ENCODE assay signal across 18 cellular contexts in genomic region chr17:62787358-62787757, GRCh38. TPM values are rescaled to one million over a fixed set of nuclear protein-coding genes. Genes with fewer than 3 reads are reported as not detected.
A peak's percentile ranks its signal among the peaks of the same experiment; 100 is the strongest.
DNase-seq lines count a peak whose midpoint lies in the region; ATAC-seq, FAIRE-seq and TF ChIP-seq lines count a peak whose summit lies in the region.
"Had no signal": no experiment of that assay in that cellular context is flagged by ENCODE, and none has a peak within 500 bp of the region (broad histone marks: within the 10 kb centered on the region; RNA-seq: fewer than 3 reads in every experiment).

No MANE protein-coding gene starts in this region.

- TF ChIP-seq RAD21 in HepG2 (CRISPR knock-in tag; IDR thresholded peaks at IDR 0.05): no peak

- in situ Hi-C loops in GM23248 (cut with MboI): no loop called here
- in situ Hi-C loops in brain microvascular endothelial cell (cut with HindIII; ENCODE audit: low pct_ligation_motif_present, low sequenced_read_pairs): no loop called here
- in situ Hi-C loops in HepG2 (cut with HindIII; ENCODE audit: extremely low pct_ligation_motif_present, low pct_unique_long_range_greater_than_20kb): no loop called here

- DNase-seq in GM23248: no peak
- peak in 1 of 2 experiments; percentile 91 for DNase-seq in PC-9
- peak; percentile 40 for DNase-seq in brain microvascular endothelial cell
- DNase-seq in activated T-helper 1 cell treated with anti-CD3 and anti-CD28 coated beads, Interleukin-12 subunit alpha, Interleukin-12 subunit beta, Interleukin-2, Interleukin-4 antibody, amounts not matched to agents 30 ng/mL and 10 ng/mL and 1 ng/mL, durations not matched to agents 14 hours and 24 hours and 36 hours (ENCODE audit: low spot score): no peak
- no peak for DNase-seq in HepG2 (ENCODE audit: low spot score)
- DNase-seq in NCI-H748 treated with DMSO at 0.1 percent for 48 hours (lab: John Stamatoyannopoulos, UW): no peak
- DNase-seq: ACHN, COR-L47, KBM-7, NCI-H1436 treated with DMSO at 0.1 percent for 48 hours, NCI-H2029 treated with DMSO at 0.1 percent for 48 hours, NCI-H2171 treated with DMSO at 0.1 percent for 48 hours, NCI-H510A, NCI-H82 had no signal

- peaks cover 11% of the 10 kb centered on the region for H3K27me3 Mint-ChIP-seq in activated T-helper 1 cell treated with anti-CD3 and anti-CD28 coated beads, Interleukin-12 subunit alpha, Interleukin-12 subunit beta, Interleukin-2, Interleukin-4 antibody, amounts not matched to agents 30 ng/mL and 10 ng/mL and 1 ng/mL, durations not matched to agents 14 hours and 24 hours and 36 hours (ENCODE audit: insufficient read depth)

- H3F3A ChIP-seq in GM23248 (ENCODE audit: insufficient read depth) (peaks cover 26% of the 10 kb centered on the region), PC-9 (ENCODE audit: insufficient read depth, low read depth) (peaks cover 54% of the 10 kb centered on the region)

- no peaks in the 10 kb centered on the region for H3K36me3 Mint-ChIP-seq in activated T-helper 1 cell treated with anti-CD3 and anti-CD28 coated beads, Interleukin-12 subunit alpha, Interleukin-12 subunit beta, Interleukin-2, Interleukin-4 antibody, amounts not matched to agents 30 ng/mL and 10 ng/mL and 1 ng/mL, durations not matched to agents 14 hours and 24 hours and 36 hours (ENCODE audit: low read depth)

- no peaks in the 10 kb centered on the region for H3K9me3 ChIP-seq in GM23248 (ENCODE audit: low read depth)
- peaks cover 8% of the 10 kb centered on the region; the same call in 1 of the 2 replicates for H3K9me3 ChIP-seq in PC-9 (ENCODE audit: insufficient read depth, low read depth)
- no peaks in the 10 kb centered on the region for H3K9me3 ChIP-seq in parathyroid adenoma (ENCODE audit: control insufficient read depth, low read length)
- no peaks in the 10 kb centered on the region for H3K9me3 ChIP-seq in HepG2 (ENCODE audit: low read length)
- H3K9me3 ChIP-seq: HAP-1 had no signal

- no peak for FAIRE-seq in HepG2 (lab: Jason Lieb, UNC)
- FAIRE-seq: GM19239 had no signal

- no peak overlapping the region for H3K27ac Mint-ChIP-seq in activated T-helper 1 cell treated with anti-CD3 and anti-CD28 coated beads, Interleukin-12 subunit alpha, Interleukin-12 subunit beta, Interleukin-2, Interleukin-4 antibody, amounts not matched to agents 30 ng/mL and 10 ng/mL and 1 ng/mL, durations not matched to agents 14 hours and 24 hours and 36 hours

- WGBS in GM23248 (ENCODE audit: low coverage in 1 of 2, low lambda C conversion rate in 2 of 2, missing lambda C conversion rate in 2 of 2), 2 experiments: 76 to 86% methylated on average over 2 of the region's 2 CpGs
- WGBS in HepG2 (ENCODE audit: low lambda C conversion rate): 4% methylated on average over 2 of the region's 2 CpGs

- H3K9ac ChIP-seq in GM23248 (no peak overlapping the region), parathyroid adenoma (no peak overlapping the region), HepG2 (ENCODE audit: insufficient read depth, low read depth, low read length) (no peak overlapping the region)

- BruUV-seq in PC-9 (replicated peaks; lab: Mats Ljungman, UMichigan) (no TSS peak), HepG2 (replicated peaks; lab: Mats Ljungman, UMichigan) (no TSS peak)

- H3K4me1 Mint-ChIP-seq in activated T-helper 1 cell treated with anti-CD3 and anti-CD28 coated beads, Interleukin-12 subunit alpha, Interleukin-12 subunit beta, Interleukin-2, Interleukin-4 antibody, amounts not matched to agents 30 ng/mL and 10 ng/mL and 1 ng/mL, durations not matched to agents 14 hours and 24 hours and 36 hours (ENCODE audit: low read depth): no peaks in the 10 kb centered on the region

- H3K4me2 ChIP-seq in GM23248 (ENCODE audit: unreplicated experiment) (peak overlapping the region; percentile 13), PC-9 (peak overlapping the region; percentile 38), parathyroid adenoma (ENCODE audit: low read length) (no peak overlapping the region), HepG2 (ENCODE audit: low read depth, low read length) (no peak overlapping the region)

- no peak overlapping the region for H2AFZ ChIP-seq in GM23248
- no peak overlapping the region for H2AFZ ChIP-seq in PC-9
- H2AFZ ChIP-seq in parathyroid adenoma: peak overlapping the region; percentile 5
- no peak overlapping the region for H2AFZ ChIP-seq in HepG2 (ENCODE audit: low read length)

- H3K27me3 ChIP-seq in GM23248 (replicated peaks; ENCODE audit: insufficient read depth): no peaks in the 10 kb centered on the region
- H3K27me3 ChIP-seq in PC-9 (ENCODE audit: insufficient read depth, low read depth): no peaks in the 10 kb centered on the region
- no peaks in the 10 kb centered on the region for H3K27me3 ChIP-seq in brain microvascular endothelial cell (replicated peaks)
- no peaks in the 10 kb centered on the region for H3K27me3 ChIP-seq in parathyroid adenoma (ENCODE audit: control insufficient read depth, insufficient read depth, low read length)
- 0 out of 5 replicates have a peak, but pooled peaks cover 0 to 5% of the 10 kb centered on the region in 2 experiments for H3K27me3 ChIP-seq in HepG2 (ENCODE audit: control insufficient read depth in 1 of 2, insufficient read depth in 2 of 2, low read length in 2 of 2)

- H3K36me3 ChIP-seq in GM23248 (ENCODE audit: low read depth) (no peaks in the 10 kb centered on the region), PC-9 (ENCODE audit: low read depth) (peaks cover 4% of the 10 kb centered on the region; the same call in 1 of the 2 replicates), brain microvascular endothelial cell (replicated peaks) (no peaks in the 10 kb centered on the region), parathyroid adenoma (ENCODE audit: control insufficient read depth, insufficient read depth, low read length) (no peaks in the 10 kb centered on the region), HepG2 (replicated peaks in 1 of 2; ENCODE audit: control insufficient read depth in 1 of 2, insufficient read depth in 2 of 2, low read length in 2 of 2) (no peaks in the 10 kb centered on the region)
- H3K36me3 ChIP-seq: HAP-1 had no signal

- no peak overlapping the region for H3K4me3 ChIP-seq in GM23248
- no peak overlapping the region for H3K4me3 ChIP-seq in PC-9
- no peak overlapping the region for H3K4me3 ChIP-seq in brain microvascular endothelial cell (ENCODE audit: low read depth, low read length)
- no peak overlapping the region for H3K4me3 ChIP-seq in parathyroid adenoma (ENCODE audit: low read depth, low read length)
- H3K4me3 ChIP-seq in HepG2 (replicated peaks in 1 of 3; ENCODE audit: insufficient read depth in 1 of 3, low read depth in 2 of 3, low read length in 3 of 3): no peak overlapping the region
- H3K4me3 ChIP-seq: HAP-1 had no signal

- H3K9me2 ChIP-seq in GM23248 (ENCODE audit: insufficient read depth) (no peaks in the 10 kb centered on the region), PC-9 (ENCODE audit: insufficient read depth) (no peaks in the 10 kb centered on the region)

- no peak for TF ChIP-seq EP300 in HepG2 (IDR thresholded peaks at IDR 0.05; ENCODE audit: low read depth in 2 of 2, low read length in 2 of 2)
- TF ChIP-seq EP300 in HepG2 (CRISPR knock-in tag; IDR thresholded peaks at IDR 0.05; ENCODE audit: borderline replicate concordance): no peak

- peaks cover 4% of the 10 kb centered on the region for H3K9me3 Mint-ChIP-seq in activated T-helper 1 cell treated with anti-CD3 and anti-CD28 coated beads, Interleukin-12 subunit alpha, Interleukin-12 subunit beta, Interleukin-2, Interleukin-4 antibody, amounts not matched to agents 30 ng/mL and 10 ng/mL and 1 ng/mL, durations not matched to agents 14 hours and 24 hours and 36 hours

- ATAC-seq in HepG2: no peak

- H4K20me1 ChIP-seq in GM23248 (ENCODE audit: insufficient read depth): no peaks in the 10 kb centered on the region
- no peaks in the 10 kb centered on the region for H4K20me1 ChIP-seq in PC-9 (ENCODE audit: insufficient read depth)
- H4K20me1 ChIP-seq in HepG2 (ENCODE audit: insufficient read depth, low read length): no peaks in the 10 kb centered on the region

- POLR2A ChIA-PET in PC-9 (lab: Charles Lee; ENCODE audit: unreplicated experiment): interaction anchor here (0.7 kb wide), 1 partner anchor 90 kb away, joined by 5 read pairs; no protein-coding TSS in a partner anchor
- POLR2A ChIA-PET in HepG2 (lab: Yijun Ruan, JAX): no interaction called here

- CTCF ChIA-PET in PC-9 (lab: Charles Lee) (interaction anchor here (0.6 to 0.7 kb wide), 2 partner anchors 13 to 105 kb away, joined by 3 to 4 read pairs; no protein-coding TSS in a partner anchor), HepG2 (lab: Yijun Ruan, JAX; ENCODE audit: low intra/inter-chr PET ratio, low total read pairs) (no interaction called here)

- H3K79me2 ChIP-seq in GM23248 (ENCODE audit: insufficient read depth) (no peaks in the 10 kb centered on the region), PC-9 (ENCODE audit: low read depth) (no peaks in the 10 kb centered on the region), parathyroid adenoma (no peaks in the 10 kb centered on the region), HepG2 (ENCODE audit: insufficient read depth, low read length) (no peaks in the 10 kb centered on the region)

- H3K4me3 Mint-ChIP-seq in activated T-helper 1 cell treated with anti-CD3 and anti-CD28 coated beads, Interleukin-12 subunit alpha, Interleukin-12 subunit beta, Interleukin-2, Interleukin-4 antibody, amounts not matched to agents 30 ng/mL and 10 ng/mL and 1 ng/mL, durations not matched to agents 14 hours and 24 hours and 36 hours: no peak overlapping the region

- intact Hi-C loops in PC-9 (cut with micrococcal nuclease; ENCODE audit: unreplicated experiment) (no loop called here), HepG2 (cut with micrococcal nuclease; ENCODE audit: unreplicated experiment) (no loop called here)
- intact Hi-C loops in activated T-helper 1 cell treated with anti-CD3 and anti-CD28 coated beads, Interleukin-12 subunit alpha, Interleukin-12 subunit beta, Interleukin-2, Interleukin-4 antibody, amounts not matched to agents 30 ng/mL and 10 ng/mL and 1 ng/mL, durations not matched to agents 14 hours and 24 hours and 36 hours (cut with micrococcal nuclease): no loop called here

- H3K4me1 ChIP-seq in GM23248 (ENCODE audit: insufficient read depth) (peaks cover 32% of the 10 kb centered on the region), PC-9 (replicated peaks; ENCODE audit: insufficient read depth) (peaks cover 64% of the 10 kb centered on the region), parathyroid adenoma (peaks cover 21% of the 10 kb centered on the region), HepG2 (ENCODE audit: insufficient read depth, low read length) (no peaks in the 10 kb centered on the region; the same call in 1 of the 2 replicates)

- TF ChIP-seq CTCF in PC-9 (conservative IDR thresholded peaks at IDR 0.05) (no peak), brain microvascular endothelial cell (IDR thresholded peaks at IDR 0.05; ENCODE audit: low read depth, low read length, missing control alignments) (no peak), parathyroid adenoma (IDR thresholded peaks at IDR 0.05) (no peak), HepG2 (CRISPR knock-in tag; IDR thresholded peaks at IDR 0.05) (no peak)

- no peak for TF ChIP-seq POLR2A in HepG2 (IDR thresholded peaks at IDR 0.05; ENCODE audit: insufficient read depth in 1 of 2, low read depth in 2 of 2, low read length in 2 of 2)

- H3K27ac ChIP-seq in GM23248 (no peak overlapping the region), PC-9 (peak overlapping the region; percentile 62), brain microvascular endothelial cell (peak overlapping the region; percentile 31), parathyroid adenoma (no peak overlapping the region), HepG2 (ENCODE audit: extremely low read length, insufficient read depth, low read length) (no peak overlapping the region)

RNA-seq across cellular contexts. Expression of gene MARCHF10, which starts 20.8 kb away (rescaled TPM):
- 1.8 and 7.1 TPM in 2 replicates for total RNA-seq in GM23248 (2014; rRNA removed; shearing (Covaris generic))
- polyA plus RNA-seq in GM23248 (2016; fragmentation: Nextera tagmentation; extraction: Ambion mirVana): 1.3 and 2.1 TPM in 2 replicates
- 8.0 and 9.6 TPM in 2 replicates for total RNA-seq in PC-9 (2021)
- not detected in 2 replicates for total RNA-seq in activated T-helper 1 cell treated with anti-CD3 and anti-CD28 coated beads, Interleukin-12 subunit alpha, Interleukin-12 subunit beta, Interleukin-2, Interleukin-4 antibody, amounts not matched to agents 30 ng/mL and 10 ng/mL and 1 ng/mL, durations not matched to agents 14 hours and 24 hours and 36 hours
- total RNA-seq in HepG2 (2016; rRNA removed; fragmentation: Illumina TruSeq; extraction: Trizol): not detected in 2 replicates
- total RNA-seq in HepG2 (2016; cell fraction: cytosol; rRNA removed; fragmentation: Illumina TruSeq; extraction: Trizol; ENCODE audit: low read depth): not detected in 2 replicates
- total RNA-seq in HepG2 (2016; cell fraction: insoluble cytoplasmic fraction; rRNA removed; fragmentation: Illumina TruSeq; extraction: Trizol): not detected in 2 replicates
- total RNA-seq in HepG2 (2016; cell fraction: membrane; rRNA removed; fragmentation: Illumina TruSeq; extraction: Trizol): not detected in 2 replicates
- not detected in 2 replicates for total RNA-seq in HepG2 (2016; cell fraction: nucleus; rRNA removed; fragmentation: Illumina TruSeq; extraction: Trizol)
- not detected in 2 replicates for polyA plus RNA-seq in HepG2 (2011; rRNA removed)
- polyA plus RNA-seq in HepG2 (2011; cell fraction: cytosol; rRNA removed): not detected in 2 replicates
- polyA plus RNA-seq in HepG2 (2011; cell fraction: nucleus; rRNA removed): not detected in 2 replicates
- polyA plus RNA-seq in HepG2 (2012): not detected in 2 replicates
- not detected in 2 replicates for polyA plus RNA-seq in HepG2 (2016; cell fraction: cytosol; fragmentation: Illumina TruSeq; extraction: Trizol; ENCODE audit: low read depth)
- polyA plus RNA-seq in HepG2 (2016; cell fraction: insoluble cytoplasmic fraction; fragmentation: Illumina TruSeq; extraction: Trizol; ENCODE audit: low read depth): not detected in 2 replicates
- polyA plus RNA-seq in HepG2 (2016; cell fraction: membrane; fragmentation: Illumina TruSeq; extraction: Trizol; ENCODE audit: low read depth): not detected in 2 replicates
- polyA plus RNA-seq in HepG2 (2016; cell fraction: nucleus; fragmentation: Illumina TruSeq; extraction: Trizol; ENCODE audit: insufficient read depth, low read depth): not detected in 2 replicates
- polyA minus RNA-seq in HepG2 (2011; rRNA and poly(A)+ RNA removed; ENCODE audit: low replicate concordance): 0.19 TPM in 1 of 2 replicates, not detected in the other
- polyA minus RNA-seq in HepG2 (2011; cell fraction: cytosol; rRNA and poly(A)+ RNA removed): not detected in 2 replicates
- polyA minus RNA-seq in HepG2 (2011; cell fraction: nucleus; rRNA and poly(A)+ RNA removed): not detected in 2 replicates
- total RNA-seq: Daoy had no signal

Comparison
In these comparisons a context has a peak if more than half of its experiments do, and no peak if none do; other contexts are left out.
1. H3K27ac ChIP-seq: peak in PC-9 (single experiment) and brain microvascular endothelial cell (single experiment); none in GM23248 (single experiment), parathyroid adenoma (single experiment) and HepG2 (single experiment).
2. H3K4me2 ChIP-seq: peak in GM23248 (single experiment) and PC-9 (single experiment); none in parathyroid adenoma (single experiment) and HepG2 (single experiment).